In genomic region chr6:37500294-37500608, GRCh38 we compare ENCODE assay signal across 8 cellular contexts. TPM values are rescaled to one million over a fixed set of nuclear protein-coding genes. Genes with fewer than 3 reads are reported as not detected.
DNase-seq lines count a peak whose midpoint lies in the region; TF ChIP-seq lines count a peak whose summit lies in the region.

No MANE protein-coding gene starts in this region.

- CTCF ChIA-PET in RWPE1 (lab: Yijun Ruan, JAX) = interaction anchor here (0.7 kb wide), 1 partner anchor 1975 kb away, joined by 3 read pairs; no protein-coding TSS in a partner anchor

- no peak overlapping the region for H4K91ac ChIP-seq in trophoblast cell (ENCODE audit: low read depth, low read length)

- H4K8ac ChIP-seq in trophoblast cell (ENCODE audit: low read depth, low read length) = peak overlapping the region; percentile 57

- WGBS in trophoblast cell (ENCODE audit: extremely low coverage, insufficient coverage, insufficient read length) = no CpG with 5 or more reads among the region's 4 CpGs

- H3K4me1 ChIP-seq in DOHH2 (ENCODE audit: control insufficient read depth, low read length) (peaks cover 64% of the 10 kb centered on the region), trophoblast cell (ENCODE audit: control insufficient read depth in 1 of 2, insufficient read depth in 2 of 2, low read length in 2 of 2) (peaks cover 3% of the 10 kb centered on the region in 2 experiments)

- no peak overlapping the region for H3K23ac ChIP-seq in trophoblast cell (ENCODE audit: low read length)

- no peak overlapping the region for H3K9ac ChIP-seq in trophoblast cell (ENCODE audit: low read length)

- H3K18ac ChIP-seq in trophoblast cell (ENCODE audit: low read length) = no peak overlapping the region

- no peaks in the 10 kb centered on the region for H3K79me1 ChIP-seq in trophoblast cell (ENCODE audit: low read length)

- H3K4me3 ChIP-seq in DOHH2 (ENCODE audit: low read length) (peak overlapping the region; percentile 85), epithelial cell of proximal tubule (ENCODE audit: low read depth, low read length) (peak overlapping the region; percentile 79), trophoblast cell (ENCODE audit: low read depth, low read length) (no peak overlapping the region)

- no peak for DNase-seq in RWPE1 (ENCODE audit: low spot score)
- no peak for DNase-seq in epithelial cell of proximal tubule (ENCODE audit: low read depth)
- no peak for DNase-seq in trophoblast cell
- DNase-seq in cerebellum (ENCODE audit: low spot score) = no peak
- no peak for DNase-seq in activated CD8-positive, alpha-beta memory T cell treated with anti-CD3 and anti-CD28 coated beads for 24 hours
- DNase-seq in CD1c-positive myeloid dendritic cell (ENCODE audit: extremely low spot score) = no peak
- no peak for DNase-seq in SKM-1 treated with dmso at 0.1 percent for 144 hours (lab: John Stamatoyannopoulos, UW; ENCODE audit: unreplicated experiment)

- no peaks in the 10 kb centered on the region for H3K9me2 ChIP-seq in DOHH2 (replicated peaks; ENCODE audit: control insufficient read depth, low read length)

- no peaks in the 10 kb centered on the region for H3K27me3 ChIP-seq in DOHH2 (ENCODE audit: control insufficient read depth, low read length)
- H3K27me3 ChIP-seq in trophoblast cell (ENCODE audit: insufficient read depth, low read length) = no peaks in the 10 kb centered on the region

- peaks cover 4% of the 10 kb centered on the region; the same call in 1 of the 2 replicates for H3F3A ChIP-seq in DOHH2 (ENCODE audit: control insufficient read depth, insufficient read depth)

- no peak overlapping the region for H2BK12ac ChIP-seq in trophoblast cell (ENCODE audit: low read length)

- H2BK120ac ChIP-seq in trophoblast cell (ENCODE audit: insufficient read depth, low read length, poor library complexity) = no peak overlapping the region

- H4K12ac ChIP-seq in trophoblast cell (ENCODE audit: low read depth, low read length) = no peak overlapping the region

- peak overlapping the region; percentile 6 for H2AFZ ChIP-seq in trophoblast cell (ENCODE audit: insufficient read depth, low read length, poor library complexity)

- POLR2A ChIA-PET in RWPE1 (lab: Yijun Ruan, JAX; ENCODE audit: low non-redundant PET) = no interaction called here

- peaks cover 6% of the 10 kb centered on the region; the same call in 1 of the 2 replicates for H3K9me3 ChIP-seq in DOHH2 (ENCODE audit: control insufficient read depth, insufficient read depth, low read length)
- H3K9me3 ChIP-seq in trophoblast cell (ENCODE audit: insufficient read depth, low read depth, low read length) = no peaks in the 10 kb centered on the region

- no peak overlapping the region for H2AK5ac ChIP-seq in trophoblast cell (ENCODE audit: low read length)

- no peak overlapping the region for H2BK5ac ChIP-seq in trophoblast cell (ENCODE audit: low read depth, low read length, poor library complexity)

- no peaks in the 10 kb centered on the region for H4K20me1 ChIP-seq in DOHH2 (ENCODE audit: control insufficient read depth, insufficient read depth, low read depth, low read length)

- H3K27ac ChIP-seq in DOHH2 (ENCODE audit: low read depth, low read length) (peak overlapping the region; percentile 26; the same call in 1 of the 2 replicates), RWPE1 (peak overlapping the region; percentile 77), trophoblast cell (ENCODE audit: low read depth, low read length) (no peak overlapping the region)

- H3K4me2 ChIP-seq in DOHH2 (ENCODE audit: low read length) = peak overlapping the region; percentile 76
- peak overlapping the region; percentile 91 for H3K4me2 ChIP-seq in trophoblast cell (ENCODE audit: low read length)

- H3K36me3 ChIP-seq in DOHH2 (ENCODE audit: control insufficient read depth, low read length) = no peaks in the 10 kb centered on the region
- H3K36me3 ChIP-seq in trophoblast cell (ENCODE audit: control insufficient read depth in 1 of 2, insufficient read depth in 2 of 2, low read length in 2 of 2) = no peaks in the 10 kb centered on the region

- no peak overlapping the region for H3K14ac ChIP-seq in trophoblast cell (ENCODE audit: low read length)

- TF ChIP-seq CTCF in DOHH2 (IDR thresholded peaks at IDR 0.05; ENCODE audit: low read depth, low read length, poor library complexity, severe bottlenecking) (no peak), RWPE1 (conservative IDR thresholded peaks at IDR 0.05; ENCODE audit: low read depth) (no peak), epithelial cell of proximal tubule (conservative IDR thresholded peaks at IDR 0.05; ENCODE audit: low read depth, low read length) (no peak)

- peaks cover 33% of the 10 kb centered on the region for H3K79me2 ChIP-seq in DOHH2 (ENCODE audit: control insufficient read depth, low read length)
- H3K79me2 ChIP-seq in trophoblast cell (ENCODE audit: control insufficient read depth, insufficient read depth, low read length, poor library complexity) = peaks cover 4% of the 10 kb centered on the region

- H3K4ac ChIP-seq in trophoblast cell (ENCODE audit: low read depth, low read length) = no peak overlapping the region

RNA-seq across cellular contexts. Expression of gene CCDC167, which starts 0.6 kb away (rescaled TPM):
- total RNA-seq in epithelial cell of proximal tubule (126 and 136 TPM in 2 replicates), cerebellum (11.7 TPM)
- 81.3 and 88.4 TPM in 2 replicates for polyA plus RNA-seq in trophoblast cell (2013)
